Comparison of ENCODE assay signal across 2 cellular contexts in genomic region chr7:130372402-130372801, GRCh38.
TF ChIP-seq lines count a peak whose summit lies in the region.

No MANE protein-coding gene starts in this region.

TF ChIP-seq in GM12878, 131 proteins besides CTCF, POLR2A, EP300 and RAD21:
- TF ChIP-seq USF2 (IDR thresholded peaks at IDR 0.05; ENCODE audit: borderline replicate concordance, low read depth, low read length) (no peak), POLR2AphosphoS5 (IDR thresholded peaks at IDR 0.05; ENCODE audit: low read length) (no peak), STAT1 (conservative IDR thresholded peaks at IDR 0.05) (no peak), SIX5 (IDR thresholded peaks at IDR 0.05; ENCODE audit: low read depth, low read length, severe bottlenecking) (no peak), FOXM1 (IDR thresholded peaks at IDR 0.05; ENCODE audit: low read depth, low read length) (no peak), ZNF207 (IDR thresholded peaks at IDR 0.05; ENCODE audit: borderline replicate concordance) (no peak), ETV6 (conservative IDR thresholded peaks at IDR 0.05 in 1 of 2, IDR thresholded peaks at IDR 0.05 in 1 of 2; ENCODE audit: borderline replicate concordance in 1 of 2, low read depth in 1 of 2) (no peak), NR2C1 (IDR thresholded peaks at IDR 0.05) (no peak), RCOR1 (conservative IDR thresholded peaks at IDR 0.05; ENCODE audit: low read depth, low read length) (no peak), NBN (IDR thresholded peaks at IDR 0.05) (no peak), SREBF1 (IDR thresholded peaks at IDR 0.05; ENCODE audit: low read length) (no peak), FOXK2 (IDR thresholded peaks at IDR 0.05) (no peak), SUZ12 (IDR thresholded peaks at IDR 0.05; ENCODE audit: unreplicated experiment) (no peak)
- TF ChIP-seq, protein P1, sequence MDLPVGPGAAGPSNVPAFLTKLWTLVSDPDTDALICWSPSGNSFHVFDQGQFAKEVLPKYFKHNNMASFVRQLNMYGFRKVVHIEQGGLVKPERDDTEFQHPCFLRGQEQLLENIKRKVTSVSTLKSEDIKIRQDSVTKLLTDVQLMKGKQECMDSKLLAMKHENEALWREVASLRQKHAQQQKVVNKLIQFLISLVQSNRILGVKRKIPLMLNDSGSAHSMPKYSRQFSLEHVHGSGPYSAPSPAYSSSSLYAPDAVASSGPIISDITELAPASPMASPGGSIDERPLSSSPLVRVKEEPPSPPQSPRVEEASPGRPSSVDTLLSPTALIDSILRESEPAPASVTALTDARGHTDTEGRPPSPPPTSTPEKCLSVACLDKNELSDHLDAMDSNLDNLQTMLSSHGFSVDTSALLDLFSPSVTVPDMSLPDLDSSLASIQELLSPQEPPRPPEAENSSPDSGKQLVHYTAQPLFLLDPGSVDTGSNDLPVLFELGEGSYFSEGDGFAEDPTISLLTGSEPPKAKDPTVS (IDR thresholded peaks at IDR 0.05; ENCODE audit: low read depth, low read length) = no peak

TF ChIP-seq in liver, 16 proteins besides CTCF, POLR2A, EP300 and RAD21:
- TF ChIP-seq HNF4A (conservative IDR thresholded peaks at IDR 0.05) = no peak
